Comparison of ENCODE assay signal across 20 cellular contexts in the genomic region with DNA sequence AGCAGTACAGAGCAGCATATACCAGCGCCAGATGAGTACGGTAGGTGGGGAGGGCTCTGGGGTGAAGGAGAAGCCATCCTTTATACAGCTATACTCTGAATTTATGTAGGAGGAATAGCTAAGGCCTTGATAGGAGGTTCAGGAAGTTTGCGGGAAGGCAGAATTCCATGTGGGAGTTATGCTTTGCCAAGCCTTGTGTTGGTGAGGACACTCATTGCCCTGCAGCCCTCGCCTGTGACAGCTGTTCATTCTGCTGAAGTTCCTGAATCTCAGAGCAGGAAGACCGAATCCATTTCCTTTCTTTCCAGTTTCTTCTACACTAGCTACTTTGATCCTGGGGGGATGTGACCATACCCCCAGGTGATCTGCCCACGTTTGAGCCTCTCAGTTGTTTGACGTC.
"Had no signal": no experiment of that assay in that cellular context is flagged by ENCODE, and none has a peak within 500 bp of the region (broad histone marks: within the 10 kb centered on the region; RNA-seq: fewer than 3 reads in every experiment).

No MANE protein-coding gene starts in this region.

- H3K4me1 ChIP-seq: neural progenitor cell, SJSA1, thyroid gland had no signal

- H3K4me3 Mint-ChIP-seq: neural progenitor cell; stimulated activated naive CD8-positive, alpha-beta T cell treated with anti-CD3 and anti-CD28 coated beads, Interleukin-15, Interleukin-2, amounts not matched to agents 100 ng/mL and 50 ng/mL, for 24 hours had no signal

- H3K36me3 ChIP-seq: neural progenitor cell had no signal

- H3K9me3 Mint-ChIP-seq: effector memory CD8-positive, alpha-beta T cell; naive B cell; neural progenitor cell; stimulated activated naive CD8-positive, alpha-beta T cell treated with anti-CD3 and anti-CD28 coated beads, Interleukin-15, Interleukin-2, amounts not matched to agents 100 ng/mL and 50 ng/mL, for 24 hours had no signal

- DNase-seq: activated CD4-positive, alpha-beta T cell treated with anti-CD3 and anti-CD28 coated beads for 1 hour; activated CD4-positive, alpha-beta T cell treated with anti-CD3 and anti-CD28 coated beads, Interleukin-2, amount 50 U/mL, for 4 hours; activated naive CD4-positive, alpha-beta T cell treated with Interleukin-2 at 50 U/mL for 16 hours; dorsolateral prefrontal cortex; effector memory CD8-positive, alpha-beta T cell; islet precursor cell; left cardiac atrium; mesenchymal stem cell; naive B cell; stimulated activated CD4-positive, alpha-beta T cell treated with anti-CD3 and anti-CD28 coated beads, Interleukin-4, amount 100 ng/mL, for 24 hours; substantia nigra; T-helper 1 cell; T-helper 9 cell; thyroid gland had no signal

- H3K4me3 ChIP-seq: dorsolateral prefrontal cortex, esophagus muscularis mucosa, gastroesophageal sphincter, heart left ventricle, neural progenitor cell, SJSA1, thyroid gland had no signal

- ATAC-seq: gastroesophageal sphincter, heart left ventricle, left cardiac atrium had no signal

- H3K4me1 Mint-ChIP-seq: neural progenitor cell had no signal

- H2AFZ ChIP-seq: neural progenitor cell had no signal

- H3K27ac Mint-ChIP-seq: naive B cell; neural progenitor cell; stimulated activated naive CD8-positive, alpha-beta T cell treated with anti-CD3 and anti-CD28 coated beads, Interleukin-15, Interleukin-2, amounts not matched to agents 100 ng/mL and 50 ng/mL, for 24 hours had no signal

- H3K27me3 Mint-ChIP-seq: effector memory CD8-positive, alpha-beta T cell; naive B cell; stimulated activated naive CD8-positive, alpha-beta T cell treated with anti-CD3 and anti-CD28 coated beads, Interleukin-15, Interleukin-2, amounts not matched to agents 100 ng/mL and 50 ng/mL, for 24 hours had no signal

- H3K27ac ChIP-seq: dorsolateral prefrontal cortex, esophagus muscularis mucosa, gastroesophageal sphincter, neural progenitor cell, SJSA1, thyroid gland had no signal

- H3K9ac ChIP-seq: neural progenitor cell had no signal

- H3K27me3 ChIP-seq: dorsolateral prefrontal cortex, esophagus muscularis mucosa, gastroesophageal sphincter, heart left ventricle, neural progenitor cell, SJSA1, thyroid gland had no signal

- H3K9me3 ChIP-seq: esophagus muscularis mucosa, gastroesophageal sphincter, heart left ventricle, SJSA1, thyroid gland had no signal

- H3K4me2 ChIP-seq: neural progenitor cell had no signal
